11 cellular contexts compared by ENCODE assay signal in the genomic region with DNA sequence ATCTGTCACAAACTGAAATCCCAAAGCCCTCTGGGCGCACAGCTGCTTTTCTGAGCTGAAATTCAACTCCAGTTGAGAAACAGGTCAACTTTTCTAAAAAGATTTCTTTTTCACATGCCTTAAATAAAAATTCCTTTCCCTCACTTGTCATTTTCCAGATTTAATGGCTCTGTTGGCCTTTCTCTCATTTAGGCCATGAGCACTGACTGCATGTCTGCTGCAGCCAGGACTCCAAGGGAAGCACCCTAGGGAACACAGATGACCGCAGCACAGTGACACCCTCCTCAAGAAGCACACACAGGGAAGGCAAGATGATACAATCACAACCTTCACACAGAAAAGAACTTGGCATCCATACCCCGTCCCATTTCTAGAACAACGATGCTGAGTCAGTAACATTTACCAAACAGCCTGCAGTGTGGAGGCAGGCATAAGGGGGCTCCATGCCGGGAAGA. TPM values are rescaled to one million over a fixed set of nuclear protein-coding genes. Genes with fewer than 3 reads are reported as not detected.
DNase-seq lines count a peak whose midpoint lies in the region; ATAC-seq and TF ChIP-seq lines count a peak whose summit lies in the region.
"Had no signal": no experiment of that assay in that cellular context is flagged by ENCODE, and none has a peak within 500 bp of the region (broad histone marks: within the 10 kb centered on the region; RNA-seq: fewer than 3 reads in every experiment).

No MANE protein-coding gene starts in this region.

- H3K27ac Mint-ChIP-seq in MCF 10A (ENCODE audit: low read depth, unreplicated experiment) = peak overlapping the region; percentile 75
- H3K27ac Mint-ChIP-seq: activated CD4-positive, alpha-beta memory T cell treated with anti-CD3 and anti-CD28 coated beads, Interleukin-2, amount 10 ng/mL, durations not matched to agents 7 days and 5 days had no signal

- peaks cover 0 to 68% (median 20%) of the 10 kb centered on the region in 12 donors for H3K4me1 ChIP-seq in heart left ventricle
- peaks cover 0 to 8% of the 10 kb centered on the region in 2 donors for H3K4me1 ChIP-seq in gastrocnemius medialis

- in situ Hi-C loops in gastrocnemius medialis (cut with MboI; ENCODE audit: low sequenced_read_pairs in 4 of 4) = no loop called here

- no peak for TF ChIP-seq POLR2A in heart left ventricle (IDR thresholded peaks at IDR 0.05)
- no peak for TF ChIP-seq POLR2A in gastrocnemius medialis (IDR thresholded peaks at IDR 0.05)

- intact Hi-C loops in MCF 10A (cut with micrococcal nuclease) (no loop called here), heart left ventricle (cut with DNase I) (no loop called here), gastrocnemius medialis (cut with DNase I; ENCODE audit: low total_unique reads) (no loop called here)

- CTCF ChIA-PET in MCF 10A (lab: Yijun Ruan, JAX) = no interaction called here

- peak; percentile 89 for DNase-seq in GM04503 (ENCODE audit: low read depth)
- DNase-seq in MCF 10A (ENCODE audit: unreplicated experiment) = no peak
- DNase-seq in heart left ventricle = peak in 2 of 5 donors; percentile 43 to 59
- DNase-seq in gastrocnemius medialis = peak in 1 of 2 donors; percentile 53
- DNase-seq in DMS114 treated with DMSO at 0.1 percent for 48 hours (lab: John Stamatoyannopoulos, UW; ENCODE audit: unreplicated experiment) = no peak
- DNase-seq in hippocampal formation (lab: John Stamatoyannopoulos, UW) = no peak
- no peak for DNase-seq in NCI-H2107 treated with DMSO at 0.1 percent for 48 hours (lab: John Stamatoyannopoulos, UW; ENCODE audit: unreplicated experiment)
- no peak for DNase-seq in NCI-H146 treated with DMSO at 0.1 percent for 48 hours (lab: John Stamatoyannopoulos, UW; ENCODE audit: unreplicated experiment)
- DNase-seq: activated CD4-positive, alpha-beta memory T cell treated with anti-CD3 and anti-CD28 coated beads, Interleukin-2, amount 10 ng/mL, durations not matched to agents 7 days and 5 days; NCI-H146 had no signal

- peak overlapping the region in 8 of 12 donors; percentile 25 to 71 (median 58) for H3K27ac ChIP-seq in heart left ventricle
- H3K27ac ChIP-seq in gastrocnemius medialis = peak overlapping the region in 1 of 4 donors; percentile 5

- H3K9me3 ChIP-seq in heart left ventricle (no peaks in the 10 kb centered on the region), gastrocnemius medialis (no peaks in the 10 kb centered on the region)
- H3K9me3 ChIP-seq: ovary had no signal

- no peaks in the 10 kb centered on the region for H3K27me3 Mint-ChIP-seq in MCF 10A (ENCODE audit: insufficient read depth, unreplicated experiment)
- H3K27me3 Mint-ChIP-seq: activated CD4-positive, alpha-beta memory T cell treated with anti-CD3 and anti-CD28 coated beads, Interleukin-2, amount 10 ng/mL, durations not matched to agents 7 days and 5 days had no signal

- TF ChIP-seq CTCF in MCF 10A (IDR thresholded peaks at IDR 0.05; ENCODE audit: unreplicated experiment) (no peak), heart left ventricle (IDR thresholded peaks at IDR 0.05) (no peak), gastrocnemius medialis (IDR thresholded peaks at IDR 0.05 in 4 of 5, conservative IDR thresholded peaks at IDR 0.05 in 1 of 5) (no peak)

- POLR2A ChIA-PET in MCF 10A (lab: Yijun Ruan, JAX) = interaction anchor here (1.4 kb wide), 1 partner anchor 10 kb away, joined by 3 read pairs; no protein-coding TSS in a partner anchor

- H3K4me1 Mint-ChIP-seq in MCF 10A (ENCODE audit: insufficient read depth, unreplicated experiment) = peaks cover 27% of the 10 kb centered on the region

- H3K9me3 Mint-ChIP-seq in MCF 10A (ENCODE audit: unreplicated experiment) = no peaks in the 10 kb centered on the region
- H3K9me3 Mint-ChIP-seq: activated CD4-positive, alpha-beta memory T cell treated with anti-CD3 and anti-CD28 coated beads, Interleukin-2, amount 10 ng/mL, durations not matched to agents 7 days and 5 days had no signal

- H3K27me3 ChIP-seq in heart left ventricle (no peaks in the 10 kb centered on the region), gastrocnemius medialis (no peaks in the 10 kb centered on the region)
- H3K27me3 ChIP-seq: ovary had no signal

- H3K36me3 Mint-ChIP-seq in MCF 10A (ENCODE audit: insufficient read depth, unreplicated experiment) = peaks cover 6% of the 10 kb centered on the region

- no TSS peak for BruUV-seq in MCF 10A (replicated peaks; lab: Mats Ljungman, UMichigan)

- WGBS in heart left ventricle, 4 donors = 45 to 69% (median 57%) methylated on average over 5 of the region's 5 CpGs

- H3K36me3 ChIP-seq in heart left ventricle (no peaks in the 10 kb centered on the region), gastrocnemius medialis (no peaks in the 10 kb centered on the region)
- H3K36me3 ChIP-seq: ovary had no signal

- H3K4me3 Mint-ChIP-seq in MCF 10A (ENCODE audit: unreplicated experiment) = no peak overlapping the region
- H3K4me3 Mint-ChIP-seq: activated CD4-positive, alpha-beta memory T cell treated with anti-CD3 and anti-CD28 coated beads, Interleukin-2, amount 10 ng/mL, durations not matched to agents 7 days and 5 days had no signal

- ATAC-seq in heart left ventricle (peak; percentile 47 to 73 (median 69)), gastrocnemius medialis (peak; percentile 57 to 72)

- peak overlapping the region in 2 of 12 donors; percentile 12 to 17 for H3K4me3 ChIP-seq in heart left ventricle
- H3K4me3 ChIP-seq in gastrocnemius medialis = no peak overlapping the region
- H3K4me3 ChIP-seq: ovary had no signal

RNA-seq across cellular contexts. Expression of gene AFAP1, which starts 34.2 kb away (rescaled TPM):
- total RNA-seq in MCF 10A (2022) (22.5 and 29.4 TPM in 2 replicates), heart left ventricle (10 to 100 TPM in 3 of 9 donors, 1 to 10 TPM in 6; 4.5 to 18.0 (median 7.0) TPM), gastrocnemius medialis (1 to 10 TPM; 1.5 to 8.6 (median 3.5) TPM)
- polyA plus RNA-seq in heart left ventricle = 1 to 10 TPM; 2.0 to 4.5 TPM
